Comparison of ENCODE assay signal across 8 cellular contexts in the genomic region with DNA sequence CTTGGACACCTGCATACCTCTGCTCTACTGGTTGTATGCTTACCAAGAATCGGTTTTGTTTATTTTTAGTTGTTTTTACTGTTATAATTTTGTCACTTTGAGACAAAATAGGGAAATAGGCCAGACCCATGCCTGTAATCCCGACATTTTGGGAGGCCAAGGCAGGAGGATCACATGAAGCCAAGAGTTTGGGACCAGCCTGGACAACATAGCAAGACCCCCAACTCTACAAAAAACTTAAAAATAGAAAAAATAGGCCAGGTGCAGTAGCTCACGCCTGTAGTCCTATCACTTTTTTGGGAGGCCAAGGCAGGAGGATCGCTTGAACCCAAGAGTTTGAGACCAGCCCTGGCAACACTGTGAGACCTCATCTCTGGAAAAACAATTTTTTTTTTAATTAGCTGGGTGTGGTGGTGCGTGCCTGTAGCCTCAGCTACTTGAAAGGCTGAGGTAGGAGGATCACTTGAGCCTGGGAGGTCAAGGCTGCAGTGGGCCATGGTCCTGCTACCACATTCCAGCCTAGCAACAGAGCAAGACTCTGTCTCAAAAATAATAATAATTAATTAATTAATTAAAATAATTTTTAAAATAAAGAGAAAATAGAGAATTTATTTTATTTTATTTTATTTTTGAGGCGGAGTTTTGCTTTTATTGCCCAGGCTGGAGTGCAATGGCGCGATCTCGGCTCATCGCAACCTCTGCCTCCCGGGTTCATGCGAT. TPM values are rescaled to one million over a fixed set of nuclear protein-coding genes. Genes with fewer than 3 reads are reported as not detected.
DNase-seq lines count a peak whose midpoint lies in the region; ATAC-seq and TF ChIP-seq lines count a peak whose summit lies in the region.
"Had no signal": no experiment of that assay in that cellular context is flagged by ENCODE, and none has a peak within 500 bp of the region (broad histone marks: within the 10 kb centered on the region; RNA-seq: fewer than 3 reads in every experiment).

No MANE protein-coding gene starts in this region.

- H3K36me3 ChIP-seq in gastroesophageal sphincter (no peaks in the 10 kb centered on the region), spleen (peaks cover 0 to 16% (median 0%) of the 10 kb centered on the region in 6 donors)

- H3K4me3 Mint-ChIP-seq in T-helper 17 cell, result peak overlapping the region; percentile 97

- H3K4me1 Mint-ChIP-seq in T-helper 17 cell, result peaks cover 24% of the 10 kb centered on the region

- ATAC-seq in T-helper 17 cell (no peak), gastroesophageal sphincter (no peak), HG02571 (IDR thresholded peaks at IDR 0.05; ENCODE audit: unreplicated experiment) (no peak)

- H3K4me1 ChIP-seq in gastroesophageal sphincter, result peaks cover 0 to 35% (median 7%) of the 10 kb centered on the region in 3 donors
- peaks cover 8 to 43% (median 26%) of the 10 kb centered on the region in 6 donors for H3K4me1 ChIP-seq in spleen

- TF ChIP-seq EP300 in gastroesophageal sphincter (IDR thresholded peaks at IDR 0.05), result no peak

- TF ChIP-seq POLR2A in gastroesophageal sphincter (IDR thresholded peaks at IDR 0.05) (no peak), spleen (IDR thresholded peaks at IDR 0.05) (no peak)

- 67 to 72% methylated on average over 9 to 10 of the region's 12 CpGs for WGBS in gastroesophageal sphincter (ENCODE audit: low coverage in 1 of 2), 2 donors
- WGBS in spleen, 5 donors, result 80 to 92% (median 91%) methylated on average over 12 of the region's 12 CpGs

- H3K4me3 ChIP-seq in GM08714 (ENCODE audit: low read length), result peak overlapping the region; percentile 93; the same call in 1 of the 2 replicates
- peak overlapping the region; percentile 85 to 93 for H3K4me3 ChIP-seq in gastroesophageal sphincter
- H3K4me3 ChIP-seq in spleen, result peak overlapping the region in 6 of 8 donors; percentile 98 to 100 (median 99)

- H3K27me3 ChIP-seq in gastroesophageal sphincter (no peaks in the 10 kb centered on the region), spleen (replicated peaks in 1 of 7) (no peaks in the 10 kb centered on the region)

- intact Hi-C loops in spleen (cut with DNase I; ENCODE audit: low total_unique reads), result no loop called here

- H3K27ac ChIP-seq in gastroesophageal sphincter, result peak overlapping the region; percentile 71 to 88 (median 86)
- peak overlapping the region in 3 of 8 donors; percentile 78 to 87 (median 83) for H3K27ac ChIP-seq in spleen

- H3K27ac Mint-ChIP-seq in T-helper 17 cell, result no peak overlapping the region

- no peaks in the 10 kb centered on the region for H3K9me3 ChIP-seq in T-helper 17 cell (ENCODE audit: control insufficient read depth, low read length, poor library complexity, severe bottlenecking)
- no peaks in the 10 kb centered on the region for H3K9me3 ChIP-seq in gastroesophageal sphincter
- no peaks in the 10 kb centered on the region for H3K9me3 ChIP-seq in spleen

- TF ChIP-seq CTCF in gastroesophageal sphincter (IDR thresholded peaks at IDR 0.05) (no peak), spleen (IDR thresholded peaks at IDR 0.05 in 8 of 11, conservative IDR thresholded peaks at IDR 0.05 in 3 of 11) (no peak)

- no peaks in the 10 kb centered on the region for H3K36me3 Mint-ChIP-seq in T-helper 17 cell (ENCODE audit: low read depth)

- DNase-seq in T-helper 17 cell (no peak), spleen (no peak), AG20443 (ENCODE audit: low spot score) (no peak), NCI-H748 treated with DMSO at 0.1 percent for 48 hours (lab: John Stamatoyannopoulos, UW) (no peak)
- DNase-seq: NCI-H1092 had no signal

- peaks cover 5% of the 10 kb centered on the region for H3K27me3 Mint-ChIP-seq in T-helper 17 cell

RNA-seq across cellular contexts. Expression of a gene that starts 1.3 kb away (rescaled TPM):
- 10 to 100 TPM; 17.2 to 24.8 TPM for total RNA-seq in T-helper 17 cell
- 10 to 100 TPM; 36.6 to 52.3 (median 48.8) TPM for total RNA-seq in gastroesophageal sphincter
- total RNA-seq in spleen, result 10 to 100 TPM; 23.9 to 40.8 (median 28.8) TPM
- polyA plus RNA-seq in spleen, result 10 to 100 TPM; 20.5 to 33.1 (median 28.3) TPM

RNA-seq across cellular contexts. Expression of a gene that starts 13.1 kb away (rescaled TPM):
- not detected for total RNA-seq in T-helper 17 cell
- 1 to 10 TPM in 3 of 4 donors, under 1 TPM in 1; 0.40 to 2.5 (median 1.3) TPM for total RNA-seq in gastroesophageal sphincter
- 1 to 10 TPM; 1.4 to 5.4 (median 4.2) TPM for total RNA-seq in spleen
- 1 to 10 TPM in 2 of 3 donors, under 1 TPM in 1; 0.89 to 1.8 (median 1.1) TPM for polyA plus RNA-seq in spleen
